15 cellular contexts compared by ENCODE assay signal in genomic region chr22:29341056-29341848, GRCh38. TPM values are rescaled to one million over a fixed set of nuclear protein-coding genes. Genes with fewer than 3 reads are reported as not detected.
DNase-seq lines count a peak whose midpoint lies in the region; ATAC-seq, FAIRE-seq and TF ChIP-seq lines count a peak whose summit lies in the region.
"Had no signal": no experiment of that assay in that cellular context is flagged by ENCODE, and none has a peak within 500 bp of the region (broad histone marks: within the 10 kb centered on the region; RNA-seq: fewer than 3 reads in every experiment).

No MANE protein-coding gene starts in this region.

- BruUV-seq in HepG2 (replicated peaks; lab: Mats Ljungman, UMichigan): no TSS peak

- no peaks in the 10 kb centered on the region for H3K9me3 Mint-ChIP-seq in natural killer cell treated with Interleukin-12 subunit alpha and Interleukin-12 subunit beta and Interleukin-15 and Interleukin-18, amount 100 ng/mL, for 72 hours
- H3K9me3 Mint-ChIP-seq: CD8-positive, alpha-beta memory T cell; GM23338 had no signal

- H3K4me2 ChIP-seq in HepG2 (ENCODE audit: low read depth, low read length) (no peak overlapping the region), parathyroid adenoma (ENCODE audit: low read length) (peak overlapping the region; percentile 3)
- H3K4me2 ChIP-seq: GM23338 had no signal

- no peak for ATAC-seq in HepG2
- ATAC-seq in right lobe of liver: no peak
- ATAC-seq in body of pancreas: no peak
- ATAC-seq in natural killer cell treated with Interleukin-12 subunit alpha and Interleukin-12 subunit beta and Interleukin-15 and Interleukin-18, amount 100 ng/mL, for 72 hours: no peak
- ATAC-seq in GM21423 (IDR thresholded peaks at IDR 0.05; ENCODE audit: unreplicated experiment): no peak
- ATAC-seq in GM19035 (IDR thresholded peaks at IDR 0.05; ENCODE audit: unreplicated experiment): no peak
- ATAC-seq: GM23338, K562 had no signal

- CTCF ChIA-PET in HepG2 (lab: Yijun Ruan, JAX; ENCODE audit: low intra/inter-chr PET ratio, low total read pairs): no interaction called here

- TF ChIP-seq CTCF in HepG2 (CRISPR knock-in tag; IDR thresholded peaks at IDR 0.05): no peak
- TF ChIP-seq CTCF in right lobe of liver (IDR thresholded peaks at IDR 0.05): no peak
- TF ChIP-seq CTCF in body of pancreas (IDR thresholded peaks at IDR 0.05): no peak
- no peak for TF ChIP-seq CTCF in parathyroid adenoma (IDR thresholded peaks at IDR 0.05)

- H3K36me3 Mint-ChIP-seq in natural killer cell treated with Interleukin-12 subunit alpha and Interleukin-12 subunit beta and Interleukin-15 and Interleukin-18, amount 100 ng/mL, for 72 hours: peaks cover 7% of the 10 kb centered on the region

- TF ChIP-seq EP300 in HepG2 (IDR thresholded peaks at IDR 0.05; ENCODE audit: low read depth in 2 of 2, low read length in 2 of 2) (no peak), HepG2 (CRISPR knock-in tag; IDR thresholded peaks at IDR 0.05; ENCODE audit: borderline replicate concordance) (no peak)

- intact Hi-C loops in HepG2 (cut with micrococcal nuclease; ENCODE audit: unreplicated experiment): no loop called here
- intact Hi-C loops in right lobe of liver (cut with DNase I): no loop called here
- intact Hi-C loops in body of pancreas (cut with DNase I): no loop called here

- WGBS in HepG2 (ENCODE audit: low lambda C conversion rate): 98% methylated on average over 23 of the region's 25 CpGs
- 100% methylated on average over 4 of the region's 25 CpGs for WGBS in right lobe of liver (ENCODE audit: insufficient coverage, low coverage, low lambda C conversion rate, missing lambda C conversion rate)
- WGBS in body of pancreas, 2 donors: 70 to 86% methylated on average over 8 to 25 of the region's 25 CpGs

- no peaks in the 10 kb centered on the region for H3K27me3 Mint-ChIP-seq in natural killer cell treated with Interleukin-12 subunit alpha and Interleukin-12 subunit beta and Interleukin-15 and Interleukin-18, amount 100 ng/mL, for 72 hours
- H3K27me3 Mint-ChIP-seq: B cell; CD8-positive, alpha-beta memory T cell had no signal

- POLR2A ChIA-PET in HepG2 (lab: Yijun Ruan, JAX): no interaction called here

- no peaks in the 10 kb centered on the region for H4K20me1 ChIP-seq in HepG2 (ENCODE audit: insufficient read depth, low read length)

- peaks cover 32% of the 10 kb centered on the region for H3K4me1 ChIP-seq in HepG2 (ENCODE audit: insufficient read depth, low read length)
- H3K4me1 ChIP-seq in right lobe of liver: peaks cover 0 to 44% (median 7%) of the 10 kb centered on the region in 4 donors
- H3K4me1 ChIP-seq in body of pancreas: peaks cover 41% of the 10 kb centered on the region
- peaks cover 9% of the 10 kb centered on the region for H3K4me1 ChIP-seq in parathyroid adenoma
- H3K4me1 ChIP-seq: HAP-1 had no signal

- no peaks in the 10 kb centered on the region for H3K9me3 ChIP-seq in HepG2 (ENCODE audit: low read length)
- no peaks in the 10 kb centered on the region for H3K9me3 ChIP-seq in right lobe of liver
- H3K9me3 ChIP-seq in body of pancreas: no peaks in the 10 kb centered on the region
- no peaks in the 10 kb centered on the region for H3K9me3 ChIP-seq in parathyroid adenoma (ENCODE audit: control insufficient read depth, low read length)
- H3K9me3 ChIP-seq: Caco-2, HAP-1 had no signal

- in situ Hi-C loops in HepG2 (cut with HindIII; ENCODE audit: extremely low pct_ligation_motif_present, low pct_unique_long_range_greater_than_20kb): no loop called here

- FAIRE-seq in HepG2 (lab: Jason Lieb, UNC): no peak
- FAIRE-seq: A204.1, K562 had no signal

- H3K79me2 ChIP-seq in HepG2 (ENCODE audit: insufficient read depth, low read length) (no peaks in the 10 kb centered on the region), parathyroid adenoma (no peaks in the 10 kb centered on the region)

- H3K4me3 ChIP-seq in HepG2 (replicated peaks in 1 of 3; ENCODE audit: insufficient read depth in 1 of 3, low read depth in 2 of 3, low read length in 3 of 3): no peak overlapping the region
- H3K4me3 ChIP-seq in right lobe of liver: no peak overlapping the region
- no peak overlapping the region for H3K4me3 ChIP-seq in body of pancreas
- H3K4me3 ChIP-seq in parathyroid adenoma (ENCODE audit: low read depth, low read length): no peak overlapping the region
- H3K4me3 ChIP-seq: GM23338, HAP-1, K562 had no signal

- no peak overlapping the region for H3K27ac Mint-ChIP-seq in natural killer cell treated with Interleukin-12 subunit alpha and Interleukin-12 subunit beta and Interleukin-15 and Interleukin-18, amount 100 ng/mL, for 72 hours
- H3K27ac Mint-ChIP-seq: B cell, GM23338 had no signal

- peaks cover 0 to 8% of the 10 kb centered on the region in 2 donors for H3K4me1 Mint-ChIP-seq in natural killer cell treated with Interleukin-12 subunit alpha and Interleukin-12 subunit beta and Interleukin-15 and Interleukin-18, amount 100 ng/mL, for 72 hours (ENCODE audit: low read depth in 2 of 2)
- H3K4me1 Mint-ChIP-seq: B cell; CD8-positive, alpha-beta memory T cell; GM23338 had no signal

- H3K27ac ChIP-seq in HepG2 (ENCODE audit: extremely low read length, insufficient read depth, low read length) (peak overlapping the region; percentile 54), right lobe of liver (no peak overlapping the region), body of pancreas (peak overlapping the region; percentile 56 to 85 (median 80)), parathyroid adenoma (no peak overlapping the region)

- H3K4me3 Mint-ChIP-seq in natural killer cell treated with Interleukin-12 subunit alpha and Interleukin-12 subunit beta and Interleukin-15 and Interleukin-18, amount 100 ng/mL, for 72 hours: no peak overlapping the region
- H3K4me3 Mint-ChIP-seq: B cell; CD8-positive, alpha-beta memory T cell; GM23338 had no signal

- no peaks in the 10 kb centered on the region for H3K27me3 ChIP-seq in HepG2 (ENCODE audit: control insufficient read depth in 1 of 2, insufficient read depth in 2 of 2, low read length in 2 of 2)
- no peaks in the 10 kb centered on the region for H3K27me3 ChIP-seq in right lobe of liver
- no peaks in the 10 kb centered on the region for H3K27me3 ChIP-seq in body of pancreas
- H3K27me3 ChIP-seq in parathyroid adenoma (ENCODE audit: control insufficient read depth, insufficient read depth, low read length): no peaks in the 10 kb centered on the region

- TF ChIP-seq POLR2A in HepG2 (IDR thresholded peaks at IDR 0.05; ENCODE audit: insufficient read depth in 1 of 2, low read depth in 2 of 2, low read length in 2 of 2): no peak
- no peak for TF ChIP-seq POLR2A in right lobe of liver (IDR thresholded peaks at IDR 0.05)
- TF ChIP-seq POLR2A in body of pancreas (IDR thresholded peaks at IDR 0.05): no peak

- DNase-seq in HepG2 (ENCODE audit: low spot score) (no peak), right lobe of liver (no peak), body of pancreas (no peak)
- no peak for DNase-seq in natural killer cell treated with Interleukin-12 subunit alpha and Interleukin-12 subunit beta and Interleukin-15 and Interleukin-18, amount 100 ng/mL, for 72 hours (ENCODE audit: low spot score)
- DNase-seq: Caco-2; CD8-positive, alpha-beta memory T cell; DMS53 had no signal

- no peak for TF ChIP-seq RAD21 in HepG2 (CRISPR knock-in tag; IDR thresholded peaks at IDR 0.05)

- peaks cover 20 to 45% of the 10 kb centered on the region in 2 experiments; a peak in 4 of 5 replicates for H3K36me3 ChIP-seq in HepG2 (replicated peaks in 1 of 2; ENCODE audit: control insufficient read depth in 1 of 2, insufficient read depth in 2 of 2, low read length in 2 of 2)
- peaks cover 9 to 39% (median 19%) of the 10 kb centered on the region in 4 donors for H3K36me3 ChIP-seq in right lobe of liver
- peaks cover 8 to 19% of the 10 kb centered on the region in 2 donors for H3K36me3 ChIP-seq in body of pancreas (replicated peaks in 1 of 2; ENCODE audit: insufficient read depth in 1 of 2, low read depth in 2 of 2)
- no peaks in the 10 kb centered on the region for H3K36me3 ChIP-seq in parathyroid adenoma (ENCODE audit: control insufficient read depth, insufficient read depth, low read length)

- no peak overlapping the region for H3K9ac ChIP-seq in HepG2 (ENCODE audit: insufficient read depth, low read depth, low read length)
- H3K9ac ChIP-seq in parathyroid adenoma: no peak overlapping the region

- no peak overlapping the region for H2AFZ ChIP-seq in HepG2 (ENCODE audit: low read length)
- no peak overlapping the region for H2AFZ ChIP-seq in parathyroid adenoma
- H2AFZ ChIP-seq: GM23338 had no signal

RNA-seq across cellular contexts. Expression of gene RASL10A, which starts 25.8 kb away (rescaled TPM):
- total RNA-seq in HepG2 (2016; rRNA removed; fragmentation: Illumina TruSeq; extraction: Trizol) (0.22 TPM in 1 of 2 replicates, not detected in the other), right lobe of liver (1 to 10 TPM in 3 of 6 experiments, under 1 TPM in 3; 0.32 to 1.2 (median 0.87) TPM), body of pancreas (under 1 TPM in 1 of 2 donors, not detected in 1; 0.78 TPM)
- total RNA-seq in HepG2 (2016; cell fraction: cytosol; rRNA removed; fragmentation: Illumina TruSeq; extraction: Trizol; ENCODE audit: low read depth): not detected in 2 replicates
- total RNA-seq in HepG2 (2016; cell fraction: insoluble cytoplasmic fraction; rRNA removed; fragmentation: Illumina TruSeq; extraction: Trizol): not detected in 2 replicates
- total RNA-seq in HepG2 (2016; cell fraction: membrane; rRNA removed; fragmentation: Illumina TruSeq; extraction: Trizol): not detected in 2 replicates
- not detected in 2 replicates for total RNA-seq in HepG2 (2016; cell fraction: nucleus; rRNA removed; fragmentation: Illumina TruSeq; extraction: Trizol)
- polyA plus RNA-seq in HepG2 (2011; rRNA removed): 0.05 and 0.08 TPM in 2 replicates
- polyA plus RNA-seq in HepG2 (2011; cell fraction: cytosol; rRNA removed): 0.08 and 0.17 TPM in 2 replicates
- polyA plus RNA-seq in HepG2 (2011; cell fraction: nucleus; rRNA removed): 0.40 and 1.6 TPM in 2 replicates
- polyA plus RNA-seq in HepG2 (2012): not detected in 2 replicates
- not detected in 2 replicates for polyA plus RNA-seq in HepG2 (2016; cell fraction: cytosol; fragmentation: Illumina TruSeq; extraction: Trizol; ENCODE audit: low read depth)
- polyA plus RNA-seq in HepG2 (2016; cell fraction: insoluble cytoplasmic fraction; fragmentation: Illumina TruSeq; extraction: Trizol; ENCODE audit: low read depth): not detected in 2 replicates
- polyA plus RNA-seq in HepG2 (2016; cell fraction: membrane; fragmentation: Illumina TruSeq; extraction: Trizol; ENCODE audit: low read depth): not detected in 2 replicates
- 1.5 TPM in 1 of 2 replicates, not detected in the other for polyA plus RNA-seq in HepG2 (2016; cell fraction: nucleus; fragmentation: Illumina TruSeq; extraction: Trizol; ENCODE audit: insufficient read depth, low read depth)
- polyA minus RNA-seq in HepG2 (2011; rRNA and poly(A)+ RNA removed; ENCODE audit: low replicate concordance): 0.09 TPM in 1 of 2 replicates, not detected in the other
- not detected in 2 replicates for polyA minus RNA-seq in HepG2 (2011; cell fraction: cytosol; rRNA and poly(A)+ RNA removed)
- polyA minus RNA-seq in HepG2 (2011; cell fraction: nucleus; rRNA and poly(A)+ RNA removed): not detected in 2 replicates
- 1 to 10 TPM; 2.0 TPM for total RNA-seq in natural killer cell treated with Interleukin-12 subunit alpha and Interleukin-12 subunit beta and Interleukin-15 and Interleukin-18, amount 100 ng/mL, for 72 hours
- total RNA-seq: CD8-positive, alpha-beta memory T cell had no signal
- polyA plus RNA-seq: CD8-positive, alpha-beta memory T cell had no signal

RNA-seq across cellular contexts. Expression of gene GAS2L1, which starts 34.8 kb away (rescaled TPM):
- total RNA-seq in HepG2 (2016; rRNA removed; fragmentation: Illumina TruSeq; extraction: Trizol) (2.6 and 3.3 TPM in 2 replicates), right lobe of liver (10 to 100 TPM in 4 of 6 experiments, 1 to 10 TPM in 2; 8.9 to 15.8 (median 11.5) TPM), body of pancreas (10 to 100 TPM; 15.8 to 19.2 TPM)
- total RNA-seq in HepG2 (2016; cell fraction: cytosol; rRNA removed; fragmentation: Illumina TruSeq; extraction: Trizol; ENCODE audit: low read depth): 3.1 TPM in 2 replicates
- total RNA-seq in HepG2 (2016; cell fraction: insoluble cytoplasmic fraction; rRNA removed; fragmentation: Illumina TruSeq; extraction: Trizol): 1.9 and 3.4 TPM in 2 replicates
- total RNA-seq in HepG2 (2016; cell fraction: membrane; rRNA removed; fragmentation: Illumina TruSeq; extraction: Trizol): 6.6 and 6.7 TPM in 2 replicates
- 2.1 and 2.7 TPM in 2 replicates for total RNA-seq in HepG2 (2016; cell fraction: nucleus; rRNA removed; fragmentation: Illumina TruSeq; extraction: Trizol)
- 1.8 and 2.2 TPM in 2 replicates for polyA plus RNA-seq in HepG2 (2011; rRNA removed)
- polyA plus RNA-seq in HepG2 (2011; cell fraction: cytosol; rRNA removed): 1.8 and 3.2 TPM in 2 replicates
- polyA plus RNA-seq in HepG2 (2011; cell fraction: nucleus; rRNA removed): 6.0 and 8.0 TPM in 2 replicates
- 0.98 and 1.3 TPM in 2 replicates for polyA plus RNA-seq in HepG2 (2012)
- 4.1 and 4.7 TPM in 2 replicates for polyA plus RNA-seq in HepG2 (2016; cell fraction: cytosol; fragmentation: Illumina TruSeq; extraction: Trizol; ENCODE audit: low read depth)
- polyA plus RNA-seq in HepG2 (2016; cell fraction: insoluble cytoplasmic fraction; fragmentation: Illumina TruSeq; extraction: Trizol; ENCODE audit: low read depth): 3.4 and 4.4 TPM in 2 replicates
- 7.9 and 8.8 TPM in 2 replicates for polyA plus RNA-seq in HepG2 (2016; cell fraction: membrane; fragmentation: Illumina TruSeq; extraction: Trizol; ENCODE audit: low read depth)
- 5.9 and 7.0 TPM in 2 replicates for polyA plus RNA-seq in HepG2 (2016; cell fraction: nucleus; fragmentation: Illumina TruSeq; extraction: Trizol; ENCODE audit: insufficient read depth, low read depth)
- 2.7 and 10.4 TPM in 2 replicates for polyA minus RNA-seq in HepG2 (2011; rRNA and poly(A)+ RNA removed; ENCODE audit: low replicate concordance)
- 1.5 and 1.6 TPM in 2 replicates for polyA minus RNA-seq in HepG2 (2011; cell fraction: cytosol; rRNA and poly(A)+ RNA removed)
- polyA minus RNA-seq in HepG2 (2011; cell fraction: nucleus; rRNA and poly(A)+ RNA removed): 1.9 and 3.5 TPM in 2 replicates
- under 1 TPM in 1 of 2 donors, not detected in 1; 0.43 TPM for total RNA-seq in natural killer cell treated with Interleukin-12 subunit alpha and Interleukin-12 subunit beta and Interleukin-15 and Interleukin-18, amount 100 ng/mL, for 72 hours
- total RNA-seq: B cell had no signal

RNA-seq across cellular contexts. Expression of gene AP1B1, which starts 47.1 kb away (rescaled TPM):
- 28.9 and 29.7 TPM in 2 replicates for total RNA-seq in HepG2 (2016; rRNA removed; fragmentation: Illumina TruSeq; extraction: Trizol)
- total RNA-seq in HepG2 (2016; cell fraction: cytosol; rRNA removed; fragmentation: Illumina TruSeq; extraction: Trizol; ENCODE audit: low read depth): 5.7 and 5.9 TPM in 2 replicates
- 26.4 and 28.8 TPM in 2 replicates for total RNA-seq in HepG2 (2016; cell fraction: insoluble cytoplasmic fraction; rRNA removed; fragmentation: Illumina TruSeq; extraction: Trizol)
- 13.5 and 15.5 TPM in 2 replicates for total RNA-seq in HepG2 (2016; cell fraction: membrane; rRNA removed; fragmentation: Illumina TruSeq; extraction: Trizol)
- 18.1 and 19.1 TPM in 2 replicates for total RNA-seq in HepG2 (2016; cell fraction: nucleus; rRNA removed; fragmentation: Illumina TruSeq; extraction: Trizol)
- 26.0 and 26.6 TPM in 2 replicates for polyA plus RNA-seq in HepG2 (2011; rRNA removed)
- polyA plus RNA-seq in HepG2 (2011; cell fraction: cytosol; rRNA removed): 16.8 and 22.0 TPM in 2 replicates
- polyA plus RNA-seq in HepG2 (2011; cell fraction: nucleus; rRNA removed): 34.0 and 38.2 TPM in 2 replicates
- polyA plus RNA-seq in HepG2 (2012): 20.3 and 22.7 TPM in 2 replicates
- polyA plus RNA-seq in HepG2 (2016; cell fraction: cytosol; fragmentation: Illumina TruSeq; extraction: Trizol; ENCODE audit: low read depth): 4.3 and 4.6 TPM in 2 replicates
- 22.1 and 30.0 TPM in 2 replicates for polyA plus RNA-seq in HepG2 (2016; cell fraction: insoluble cytoplasmic fraction; fragmentation: Illumina TruSeq; extraction: Trizol; ENCODE audit: low read depth)
- polyA plus RNA-seq in HepG2 (2016; cell fraction: membrane; fragmentation: Illumina TruSeq; extraction: Trizol; ENCODE audit: low read depth): 9.7 and 10.4 TPM in 2 replicates
- 30.2 and 32.6 TPM in 2 replicates for polyA plus RNA-seq in HepG2 (2016; cell fraction: nucleus; fragmentation: Illumina TruSeq; extraction: Trizol; ENCODE audit: insufficient read depth, low read depth)
- 92.9 and 98.5 TPM in 2 replicates for polyA minus RNA-seq in HepG2 (2011; rRNA and poly(A)+ RNA removed; ENCODE audit: low replicate concordance)
- polyA minus RNA-seq in HepG2 (2011; cell fraction: cytosol; rRNA and poly(A)+ RNA removed): 32.7 and 33.4 TPM in 2 replicates
- polyA minus RNA-seq in HepG2 (2011; cell fraction: nucleus; rRNA and poly(A)+ RNA removed): 19.2 and 21.4 TPM in 2 replicates
- 10 to 100 TPM; 35.7 to 63.2 (median 44.4) TPM for total RNA-seq in right lobe of liver
- 10 to 100 TPM; 45.5 to 66.9 TPM for total RNA-seq in body of pancreas
- 100 to 1,000 TPM in 1 of 2 donors, 10 to 100 TPM in 1; 95.7 to 106 TPM for total RNA-seq in natural killer cell treated with Interleukin-12 subunit alpha and Interleukin-12 subunit beta and Interleukin-15 and Interleukin-18, amount 100 ng/mL, for 72 hours

Comparison
In these comparisons a context has a peak if more than half of its experiments do, and no peak if none do; other contexts are left out.
1. H3K27ac ChIP-seq: peak in HepG2 (single experiment) and body of pancreas (4 of 4); none in right lobe of liver (0 of 3) and parathyroid adenoma (single experiment).